18 cellular contexts compared by ENCODE assay signal in the genomic region with DNA sequence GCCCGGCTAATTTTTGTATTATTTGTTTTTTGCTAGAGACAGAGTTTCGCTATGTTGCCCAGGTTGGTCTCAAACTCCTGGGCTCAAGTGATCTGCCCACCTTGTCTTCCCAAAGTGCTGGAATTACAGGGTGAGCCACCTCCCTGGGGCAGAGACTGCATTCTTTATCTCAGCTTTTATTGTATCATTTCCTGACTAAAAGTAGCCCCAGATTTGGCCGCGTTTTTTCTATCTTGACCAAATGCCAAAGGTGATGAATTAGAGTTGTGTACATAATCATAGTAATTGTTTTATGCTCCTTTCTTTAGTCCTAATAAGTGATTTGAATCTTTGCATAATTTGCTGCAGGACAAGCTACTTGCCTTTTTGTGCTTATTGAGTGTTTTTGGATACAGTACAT. TPM values are rescaled to one million over a fixed set of nuclear protein-coding genes. Genes with fewer than 3 reads are reported as not detected.
DNase-seq lines count a peak whose midpoint lies in the region; ATAC-seq and TF ChIP-seq lines count a peak whose summit lies in the region.
"Had no signal": no experiment of that assay in that cellular context is flagged by ENCODE, and none has a peak within 500 bp of the region (broad histone marks: within the 10 kb centered on the region; RNA-seq: fewer than 3 reads in every experiment).

No MANE protein-coding gene starts in this region.

- H3K27me3 Mint-ChIP-seq in HFFc6 (ENCODE audit: insufficient read depth), result no peaks in the 10 kb centered on the region
- H3K27me3 Mint-ChIP-seq: T-cell had no signal

- ATAC-seq in RWPE2 (ENCODE audit: low read depth), result no peak
- no peak for ATAC-seq in body of pancreas
- ATAC-seq in left lobe of liver, result no peak
- ATAC-seq: HepG2, K562, T-cell had no signal

- H3K4me3 Mint-ChIP-seq in HFFc6, result no peak overlapping the region
- H3K4me3 Mint-ChIP-seq: CD4-positive, CD25-positive, alpha-beta regulatory T cell; T-cell had no signal

- 29 to 31% methylated on average over 4 of the region's 4 CpGs for WGBS in body of pancreas, 2 donors

- H3K36me3 Mint-ChIP-seq in HFFc6 (ENCODE audit: low read depth), result peaks cover 14% of the 10 kb centered on the region

- peaks cover 58% of the 10 kb centered on the region for H3K4me1 Mint-ChIP-seq in HFFc6 (ENCODE audit: low read depth)

- H3K9me3 ChIP-seq in RWPE2 (ENCODE audit: severe bottlenecking) (no peaks in the 10 kb centered on the region), body of pancreas (no peaks in the 10 kb centered on the region)

- H3K27ac ChIP-seq in RWPE2 (ENCODE audit: poor library complexity, severe bottlenecking) (peak overlapping the region; percentile 31), body of pancreas (no peak overlapping the region)

- TF ChIP-seq CTCF in RWPE2 (IDR thresholded peaks at IDR 0.05; ENCODE audit: poor library complexity, severe bottlenecking) (no peak), fibroblast of pulmonary artery (IDR thresholded peaks at IDR 0.05; ENCODE audit: low read length, missing control alignments) (no peak), body of pancreas (IDR thresholded peaks at IDR 0.05) (no peak), HFFc6 (IDR thresholded peaks at IDR 0.05) (no peak)

- peaks cover 10% of the 10 kb centered on the region for H3K36me3 ChIP-seq in RWPE2 (ENCODE audit: low read depth)
- H3K36me3 ChIP-seq in body of pancreas (replicated peaks in 1 of 2; ENCODE audit: insufficient read depth in 1 of 2, low read depth in 2 of 2), result no peaks in the 10 kb centered on the region

- no peaks in the 10 kb centered on the region for H3K27me3 ChIP-seq in RWPE2 (ENCODE audit: insufficient read depth, poor library complexity, severe bottlenecking)
- no peaks in the 10 kb centered on the region for H3K27me3 ChIP-seq in body of pancreas

- H3K4me1 ChIP-seq in RWPE2 (ENCODE audit: insufficient read depth, poor library complexity, severe bottlenecking) (peaks cover 12% of the 10 kb centered on the region), body of pancreas (peaks cover 20% of the 10 kb centered on the region)

- TF ChIP-seq POLR2A in body of pancreas (IDR thresholded peaks at IDR 0.05), result no peak

- H3K9me3 Mint-ChIP-seq in HFFc6, result no peaks in the 10 kb centered on the region
- H3K9me3 Mint-ChIP-seq: CD4-positive, CD25-positive, alpha-beta regulatory T cell; T-cell had no signal

- intact Hi-C loops in body of pancreas (cut with DNase I), result no loop called here

- DNase-seq in EL (peak; percentile 37), M059J (ENCODE audit: low read depth) (peak; percentile 22), RWPE2 (ENCODE audit: low spot score) (no peak), fibroblast of pulmonary artery (ENCODE audit: low read depth) (peak; percentile 45), body of pancreas (no peak), cerebellar nuclear complex (lab: John Stamatoyannopoulos, UW) (no peak), left lobe of liver (ENCODE audit: low spot score) (no peak), HFFc6 (no peak)
- DNase-seq: CD4-positive, CD25-positive, alpha-beta regulatory T cell; DMS79 treated with DMSO at 0.1 percent for 48 hours; NCI-H1092 treated with DMSO at 0.1 percent for 48 hours; NCI-H146; NCI-H2029 treated with DMSO at 0.1 percent for 48 hours; NCI-H2171; NCI-H526; T-cell had no signal

- H3K4me3 ChIP-seq in RWPE2 (ENCODE audit: severe bottlenecking), result no peak overlapping the region
- H3K4me3 ChIP-seq in fibroblast of pulmonary artery (replicated peaks; ENCODE audit: low read depth, low read length), result no peak overlapping the region
- no peak overlapping the region for H3K4me3 ChIP-seq in body of pancreas
- H3K4me3 ChIP-seq: K562 had no signal

- no peak overlapping the region for H3K27ac Mint-ChIP-seq in HFFc6
- H3K27ac Mint-ChIP-seq: CD4-positive, CD25-positive, alpha-beta regulatory T cell; T-cell had no signal

RNA-seq across cellular contexts. Expression of gene SMNDC1, which starts 3.1 kb away (rescaled TPM):
- total RNA-seq in M059J (2014; rRNA removed; shearing (Covaris generic)), result 8.4 and 13.3 TPM in 2 replicates
- total RNA-seq in body of pancreas (1 to 10 TPM; 7.5 to 7.6 TPM), left lobe of liver (8.8 TPM)
- total RNA-seq in HFFc6 (2021; fragmentation: NEBNext Ultra II Directional; extraction: Animal tissue kit (Norgen Biotek cat#: 25700)), result 10 to 100 TPM; 31.5 to 37.5 (median 34.8) TPM

Comparison
In these comparisons a context has a peak if more than half of its experiments do, and no peak if none do; other contexts are left out.
1. DNase-seq: peak in EL (single experiment), M059J (single experiment) and fibroblast of pulmonary artery (single experiment); none in RWPE2 (single experiment), body of pancreas (0 of 4), cerebellar nuclear complex (0 of 2), left lobe of liver (single experiment) and HFFc6 (single experiment).